In the genomic region with DNA sequence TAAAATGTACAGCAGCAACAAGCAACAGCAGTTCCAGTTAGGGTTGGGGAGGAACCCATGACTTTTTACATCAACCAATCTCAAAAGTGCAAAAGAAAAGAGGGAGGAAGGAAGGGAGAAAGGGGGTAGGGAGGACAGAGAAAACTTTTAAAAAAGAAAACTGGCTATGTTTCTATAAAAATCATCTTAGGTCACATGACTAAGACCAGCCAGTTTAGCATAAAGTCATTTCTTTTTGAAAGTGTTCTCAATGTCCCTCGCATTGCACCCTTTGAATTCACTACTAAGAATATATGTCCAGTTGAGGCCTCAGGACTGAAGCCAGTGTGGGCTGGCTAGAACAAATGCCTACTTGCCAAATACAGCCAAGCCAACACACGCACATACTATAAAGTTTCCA, we compare ENCODE assay signal across 1 cellular context.
TF ChIP-seq lines count a peak whose summit lies in the region.

No MANE protein-coding gene starts in this region.

TF ChIP-seq in IMR-90, 13 proteins besides CTCF, POLR2A, EP300 and RAD21:
- TF ChIP-seq MXI1 (IDR thresholded peaks at IDR 0.05; ENCODE audit: borderline replicate concordance, low read depth, low read length) (no peak), CEBPB (IDR thresholded peaks at IDR 0.05; ENCODE audit: low read depth, low read length) (no peak), MAZ (IDR thresholded peaks at IDR 0.05; ENCODE audit: borderline replicate concordance, low read depth, low read length) (no peak), FOS (IDR thresholded peaks at IDR 0.05; ENCODE audit: low read depth, low read length) (no peak), NFE2L2 (IDR thresholded peaks at IDR 0.05; ENCODE audit: low read depth, low read length) (no peak), MAFK (IDR thresholded peaks at IDR 0.05; ENCODE audit: low read depth, low read length) (no peak), RFX5 (IDR thresholded peaks at IDR 0.05; ENCODE audit: low read depth, low read length) (no peak), SMC3 (IDR thresholded peaks at IDR 0.05; ENCODE audit: low read depth, low read length) (no peak), BHLHE40 (IDR thresholded peaks at IDR 0.05; ENCODE audit: low read depth, low read length) (no peak), CHD1 (IDR thresholded peaks at IDR 0.05; ENCODE audit: low read depth, low read length) (no peak), RCOR1 (IDR thresholded peaks at IDR 0.05; ENCODE audit: insufficient replicate concordance, low read length) (no peak)
- TF ChIP-seq, protein P1, sequence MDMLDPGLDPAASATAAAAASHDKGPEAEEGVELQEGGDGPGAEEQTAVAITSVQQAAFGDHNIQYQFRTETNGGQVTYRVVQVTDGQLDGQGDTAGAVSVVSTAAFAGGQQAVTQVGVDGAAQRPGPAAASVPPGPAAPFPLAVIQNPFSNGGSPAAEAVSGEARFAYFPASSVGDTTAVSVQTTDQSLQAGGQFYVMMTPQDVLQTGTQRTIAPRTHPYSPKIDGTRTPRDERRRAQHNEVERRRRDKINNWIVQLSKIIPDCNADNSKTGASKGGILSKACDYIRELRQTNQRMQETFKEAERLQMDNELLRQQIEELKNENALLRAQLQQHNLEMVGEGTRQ (IDR thresholded peaks at IDR 0.05; ENCODE audit: low read depth, low read length), result no peak
- TF ChIP-seq, protein P2, sequence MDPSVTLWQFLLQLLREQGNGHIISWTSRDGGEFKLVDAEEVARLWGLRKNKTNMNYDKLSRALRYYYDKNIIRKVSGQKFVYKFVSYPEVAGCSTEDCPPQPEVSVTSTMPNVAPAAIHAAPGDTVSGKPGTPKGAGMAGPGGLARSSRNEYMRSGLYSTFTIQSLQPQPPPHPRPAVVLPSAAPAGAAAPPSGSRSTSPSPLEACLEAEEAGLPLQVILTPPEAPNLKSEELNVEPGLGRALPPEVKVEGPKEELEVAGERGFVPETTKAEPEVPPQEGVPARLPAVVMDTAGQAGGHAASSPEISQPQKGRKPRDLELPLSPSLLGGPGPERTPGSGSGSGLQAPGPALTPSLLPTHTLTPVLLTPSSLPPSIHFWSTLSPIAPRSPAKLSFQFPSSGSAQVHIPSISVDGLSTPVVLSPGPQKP (IDR thresholded peaks at IDR 0.05; ENCODE audit: borderline replicate concordance, low read depth, low read length), result no peak
TF ChIP-seq in IMR-90: peak in this region for 0.
